ENCODE assay signal across 29 cellular contexts in the genomic region with DNA sequence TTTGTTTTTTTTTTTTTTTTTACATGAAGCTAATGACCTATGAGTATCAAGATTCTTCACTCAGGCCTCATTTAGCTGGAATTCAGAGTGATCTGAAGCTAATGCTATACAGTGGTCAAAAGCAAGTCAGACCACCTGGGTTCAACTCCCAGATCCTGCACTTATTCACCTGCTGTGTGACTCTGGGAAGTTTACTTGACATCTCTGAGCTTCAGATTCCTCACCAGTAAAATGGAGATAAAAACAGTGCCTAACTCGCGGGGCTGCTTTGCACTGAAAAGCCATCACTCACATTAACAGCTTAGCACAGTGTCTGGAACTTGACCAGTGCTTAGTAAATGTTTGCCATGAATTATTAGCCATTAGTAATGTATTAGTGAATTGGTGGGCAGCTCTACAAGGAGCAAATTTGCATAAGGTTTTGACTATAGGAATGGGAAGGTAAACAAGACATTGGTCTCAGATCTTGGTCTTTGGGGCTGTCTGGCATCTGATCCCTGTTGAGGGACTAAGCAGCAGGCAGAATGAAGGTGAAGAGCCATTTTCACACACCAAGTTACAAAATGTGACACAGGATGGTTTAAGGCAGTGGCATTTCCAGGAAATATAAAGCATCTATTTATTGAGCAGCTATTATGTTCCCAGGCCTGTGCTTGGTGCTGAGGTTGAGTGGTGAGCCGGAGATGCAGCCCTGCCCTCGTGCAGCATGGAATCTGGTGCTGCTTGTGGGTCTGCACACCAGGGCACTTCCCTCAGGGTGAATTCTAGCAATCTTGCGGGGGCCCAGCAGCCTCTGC.
"Had no signal": no experiment of that assay in that cellular context is flagged by ENCODE, and none has a peak within 500 bp of the region (broad histone marks: within the 10 kb centered on the region; RNA-seq: fewer than 3 reads in every experiment).

No MANE protein-coding gene starts in this region.

- ATAC-seq: left colon, natural killer cell, right cardiac atrium, sciatic nerve had no signal

- H3K27me3 ChIP-seq: ovary, uterus had no signal

- H3K9me3 ChIP-seq: left ventricle myocardium inferior, ovary, suprapubic skin, thoracic aorta, tibial nerve, uterus had no signal

- H3K27ac ChIP-seq: left ventricle myocardium inferior, ovary, skin epidermis, suprapubic skin, thoracic aorta, tibial nerve, uterus had no signal

- H3K4me1 ChIP-seq: left ventricle myocardium inferior, uterus had no signal

- DNase-seq: hypothalamus; immature natural killer cell; kidney; left colon; left ventricle myocardium inferior; naive B cell; natural killer cell; nephron progenitor cell; ovary; retina; right cardiac atrium; stimulated activated CD4-positive, alpha-beta T cell treated with anti-CD3 and anti-CD28 coated beads, Interleukin-12 subunit alpha, Interleukin-12 subunit beta, amount 100 ng/mL, for 4 hours; stimulated activated CD4-positive, alpha-beta T cell treated with anti-CD3 and anti-CD28 coated beads, Interleukin-15, amount 100 ng/mL, for 24 hours; stimulated activated CD4-positive, alpha-beta T cell treated with anti-CD3 and anti-CD28 coated beads, Interleukin-2, amount 100 ng/mL, for 24 hours; stimulated activated CD4-positive, alpha-beta T cell treated with anti-CD3 and anti-CD28 coated beads, Interleukin-4, amount 100 ng/mL, for 1 hour; stimulated activated naive CD4-positive, alpha-beta T cell; uterus had no signal

- H3K36me3 Mint-ChIP-seq: immature natural killer cell, memory B cell, mesothelial cell of epicardium, natural killer cell, type B pancreatic cell had no signal

- H3K4me3 ChIP-seq: left ventricle myocardium inferior, lung, ovary, skin epidermis, suprapubic skin, thoracic aorta, tibial nerve, uterus had no signal

- H3K4me3 Mint-ChIP-seq: immature natural killer cell; memory B cell; mesothelial cell of epicardium; naive B cell; natural killer cell; nephron progenitor cell; stimulated activated naive CD8-positive, alpha-beta T cell treated with anti-CD3 and anti-CD28 coated beads, Interleukin-15, Interleukin-2, amounts not matched to agents 100 ng/mL and 50 ng/mL, for 24 hours; type B pancreatic cell had no signal

- H3K27ac Mint-ChIP-seq: immature natural killer cell; memory B cell; mesothelial cell of epicardium; natural killer cell; nephron progenitor cell; progenitor cell of endocrine pancreas; stimulated activated naive CD8-positive, alpha-beta T cell treated with anti-CD3 and anti-CD28 coated beads, Interleukin-15, Interleukin-2, amounts not matched to agents 100 ng/mL and 50 ng/mL, for 24 hours had no signal

- H3K36me3 ChIP-seq: left ventricle myocardium inferior, ovary, suprapubic skin, thoracic aorta, tibial nerve, uterus had no signal

- H3K9me3 Mint-ChIP-seq: immature natural killer cell; memory B cell; mesothelial cell of epicardium; naive B cell; natural killer cell; nephron progenitor cell; stimulated activated naive CD8-positive, alpha-beta T cell treated with anti-CD3 and anti-CD28 coated beads, Interleukin-15, Interleukin-2, amounts not matched to agents 100 ng/mL and 50 ng/mL, for 24 hours; type B pancreatic cell had no signal

- FAIRE-seq: islet of Langerhans, kidney had no signal
